Comparison of ENCODE assay signal across 16 cellular contexts in the genomic region with DNA sequence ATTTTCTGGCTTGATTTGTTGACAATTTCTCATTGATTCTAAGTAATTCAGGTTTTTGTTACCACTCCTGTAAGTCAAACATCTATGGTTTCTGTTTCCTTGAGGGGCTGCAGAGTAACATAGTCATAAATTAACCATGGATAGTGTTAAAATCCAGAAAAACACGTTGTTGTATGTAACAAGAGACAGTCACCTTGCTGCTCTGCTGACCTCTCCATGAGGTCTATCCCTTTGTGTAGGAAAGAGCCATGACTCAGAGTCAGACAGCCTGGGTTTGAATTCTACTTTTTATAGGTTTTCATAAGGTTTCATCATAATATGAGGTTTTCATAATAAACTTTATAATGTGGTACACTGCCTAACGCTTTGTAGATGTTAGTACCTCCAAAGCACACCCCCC. TPM values are rescaled to one million over a fixed set of nuclear protein-coding genes. Genes with fewer than 3 reads are reported as not detected.
A peak's percentile ranks its signal among the peaks of the same experiment; 100 is the strongest.
DNase-seq lines count a peak whose midpoint lies in the region; ATAC-seq and TF ChIP-seq lines count a peak whose summit lies in the region.
"Had no signal": no experiment of that assay in that cellular context is flagged by ENCODE, and none has a peak within 500 bp of the region (broad histone marks: within the 10 kb centered on the region; RNA-seq: fewer than 3 reads in every experiment).

No MANE protein-coding gene starts in this region.

- ATAC-seq in HG03135 (IDR thresholded peaks at IDR 0.05; ENCODE audit: unreplicated experiment) (no peak), HG02642 (IDR thresholded peaks at IDR 0.05; ENCODE audit: poor library complexity, unreplicated experiment) (no peak)
- ATAC-seq: left cardiac atrium had no signal

- BruUV-seq in A673 (replicated peaks; lab: Mats Ljungman, UMichigan) = no TSS peak

- H3K36me3 ChIP-seq in A673 (ENCODE audit: insufficient read depth, low read length, poor library complexity, severe bottlenecking) = peaks cover 5% of the 10 kb centered on the region

- intact Hi-C loops in A673 (cut with micrococcal nuclease; ENCODE audit: unreplicated experiment) = no loop called here

- TF ChIP-seq CTCF in A673 (conservative IDR thresholded peaks at IDR 0.05; ENCODE audit: low read depth, low read length) = no peak
- TF ChIP-seq CTCF in astrocyte of the spinal cord (IDR thresholded peaks at IDR 0.05; ENCODE audit: low read depth, low read length) = no peak

- no peaks in the 10 kb centered on the region for H3K4me1 ChIP-seq in A673 (ENCODE audit: insufficient read depth, low read length, poor library complexity, severe bottlenecking)

- in situ Hi-C loops in astrocyte of the spinal cord (cut with HindIII; ENCODE audit: low sequenced_read_pairs) = no loop called here

- H3K27me3 ChIP-seq in A673 (replicated peaks; ENCODE audit: insufficient read depth, low read depth, low read length, poor library complexity) = no peaks in the 10 kb centered on the region
- H3K27me3 ChIP-seq: spleen had no signal

- peak overlapping the region; percentile 41 for H3K27ac ChIP-seq in A673 (ENCODE audit: low read depth, low read length, poor library complexity, severe bottlenecking)
- H3K27ac ChIP-seq: spleen had no signal

- POLR2A ChIA-PET in A673 (lab: Charles Lee; ENCODE audit: low non-redundant PET) = no interaction called here

- no peak overlapping the region for H3K4me3 ChIP-seq in A673 (ENCODE audit: low read depth, low read length, poor library complexity, severe bottlenecking)
- H3K4me3 ChIP-seq in astrocyte of the spinal cord (ENCODE audit: low read depth, low read length) = no peak overlapping the region
- H3K4me3 ChIP-seq: spleen had no signal

- DNase-seq in A673 (ENCODE audit: low spot score) (no peak), HCEC 1CT (peak; percentile 59), astrocyte of the spinal cord (ENCODE audit: low read depth, low spot score) (peak; percentile 56), glomerular visceral epithelial cell (ENCODE audit: extremely low spot score) (peak; percentile 51), COLO829 (ENCODE audit: low spot score) (no peak)
- DNase-seq in activated effector memory CD4-positive, alpha-beta T cell treated with Interleukin-2 at 50 U/mL for 16 hours = no peak
- DNase-seq: activated CD4-positive, alpha-beta T cell treated with anti-CD3 and anti-CD28 coated beads, Interleukin-2, amount 10 ng/mL, durations not matched to agents 24 days and 14 days; activated T-cell treated with anti-CD3 and anti-CD28 coated beads, Interleukin-2, amount 50 U/mL, for 1 hour; Karpas-422; left cardiac atrium; NCI-H1694 treated with DMSO at 0.1 percent for 48 hours; spleen; T1000 had no signal

- CTCF ChIA-PET in A673 (lab: Charles Lee) = no interaction called here

- no peaks in the 10 kb centered on the region for H3K9me3 ChIP-seq in A673 (ENCODE audit: low read depth, low read length, poor library complexity, severe bottlenecking)
- H3K9me3 ChIP-seq: spleen had no signal

RNA-seq across cellular contexts. Expression of gene NBL1, which starts 27.6 kb away (rescaled TPM):
- total RNA-seq in A673 (2021) = 7.9 and 12.5 TPM in 2 replicates

RNA-seq across cellular contexts. Expression of gene HTR6, which starts 48.2 kb away (rescaled TPM):
- total RNA-seq in A673 (2021) = not detected in 2 replicates
- total RNA-seq: activated CD4-positive, alpha-beta T cell treated with anti-CD3 and anti-CD28 coated beads, Interleukin-2, amount 10 ng/mL, durations not matched to agents 24 days and 14 days; left cardiac atrium; NCI-H460 had no signal

Comparison
In these comparisons a context has a peak if more than half of its experiments do, and no peak if none do; other contexts are left out.
1. DNase-seq: peak in HCEC 1CT (single experiment), astrocyte of the spinal cord (single experiment) and glomerular visceral epithelial cell (single experiment); none in A673 (single experiment), activated effector memory CD4-positive, alpha-beta T cell treated with Interleukin-2 at 50 U/mL for 16 hours (single experiment) and COLO829 (single experiment).